ENCODE assay signal across 1 cellular context in the genomic region with DNA sequence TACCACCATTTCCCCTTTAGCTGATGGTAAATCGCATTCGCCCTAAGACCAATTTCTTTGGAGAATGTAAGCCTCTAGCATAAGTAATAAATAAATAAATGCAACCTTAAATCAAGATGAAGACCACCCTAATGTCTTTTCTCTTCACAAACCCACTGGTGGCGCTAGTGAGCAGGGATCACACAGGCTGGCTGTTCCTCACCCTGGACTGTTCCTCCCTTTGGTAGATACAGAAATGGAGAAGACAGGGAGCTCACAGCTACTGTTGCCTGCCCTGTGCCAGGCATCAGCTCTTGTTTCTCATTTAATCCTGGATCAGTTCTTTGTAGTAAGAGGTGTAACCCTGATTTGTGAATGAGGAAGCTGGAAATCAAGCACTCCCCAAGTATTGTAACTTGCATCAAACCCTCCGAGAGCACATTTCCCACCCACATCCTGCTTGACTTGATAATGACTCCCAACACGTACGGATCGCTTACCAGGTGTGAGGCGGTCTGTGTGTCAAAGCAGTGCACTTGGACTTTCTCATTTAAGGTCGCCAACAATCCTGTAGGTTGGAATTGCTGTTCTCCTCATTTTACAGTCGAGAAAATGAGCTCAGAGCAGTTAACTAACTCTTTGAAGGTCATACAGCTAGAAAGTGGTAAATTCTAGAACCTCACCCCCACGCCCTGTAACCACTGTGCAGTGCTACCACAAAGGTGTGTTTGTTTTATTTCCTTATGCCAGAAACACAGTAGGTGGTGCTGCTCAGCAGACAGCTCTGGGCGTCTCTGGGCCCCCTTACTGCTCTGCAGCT.
A peak's percentile ranks its signal among the peaks of the same experiment; 100 is the strongest.
TF ChIP-seq lines count a peak whose summit lies in the region.

No MANE protein-coding gene starts in this region.

TF ChIP-seq in H1, 55 proteins besides CTCF, POLR2A, EP300 and RAD21:
- TF ChIP-seq YY1 (IDR thresholded peaks at IDR 0.05; ENCODE audit: low read depth, low read length), result peak; percentile 27; the same call in 1 of the 2 replicates
- TF ChIP-seq CEBPB (IDR thresholded peaks at IDR 0.05; ENCODE audit: low read depth, low read length), result no peak
